Comparison of ENCODE assay signal across 8 cellular contexts in genomic region chr17:53032861-53033271, GRCh38.
DNase-seq lines count a peak whose midpoint lies in the region; ATAC-seq and TF ChIP-seq lines count a peak whose summit lies in the region.

No MANE protein-coding gene starts in this region.

- TF ChIP-seq RAD21 in SK-N-SH (IDR thresholded peaks at IDR 0.05; ENCODE audit: low read length): peak; percentile 91

- TF ChIP-seq CTCF in SK-N-SH (IDR thresholded peaks at IDR 0.05): peak; percentile 48
- peak; percentile 40 for TF ChIP-seq CTCF in fibroblast of pulmonary artery (IDR thresholded peaks at IDR 0.05; ENCODE audit: low read length, missing control alignments)
- peak; percentile 33 to 98 (median 79) for TF ChIP-seq CTCF in thyroid gland (IDR thresholded peaks at IDR 0.05)

- no peaks in the 10 kb centered on the region for H3K9me3 ChIP-seq in SK-N-SH
- no peaks in the 10 kb centered on the region for H3K9me3 ChIP-seq in NT2/D1 (ENCODE audit: insufficient read depth, low read length)
- H3K9me3 ChIP-seq in thyroid gland: no peaks in the 10 kb centered on the region

- H3K27me3 ChIP-seq in SK-N-SH (ENCODE audit: insufficient read depth) (no peaks in the 10 kb centered on the region), NT2/D1 (ENCODE audit: insufficient read depth, insufficient read length) (no peaks in the 10 kb centered on the region), thyroid gland (no peaks in the 10 kb centered on the region)

- H3K9ac ChIP-seq in SK-N-SH: no peak overlapping the region
- H3K9ac ChIP-seq in NT2/D1 (ENCODE audit: insufficient read length, low read depth): no peak overlapping the region

- no peaks in the 10 kb centered on the region for H3K9me2 ChIP-seq in SK-N-SH

- POLR2A ChIA-PET in SK-N-SH (lab: Yijun Ruan, JAX): no interaction called here

- no peaks in the 10 kb centered on the region for H3K36me3 ChIP-seq in SK-N-SH (replicated peaks in 1 of 2; ENCODE audit: control insufficient read depth in 1 of 2, insufficient read depth in 2 of 2, low read length in 1 of 2)
- H3K36me3 ChIP-seq in NT2/D1 (ENCODE audit: insufficient read depth, insufficient read length, low read length): no peaks in the 10 kb centered on the region
- no peaks in the 10 kb centered on the region for H3K36me3 ChIP-seq in thyroid gland

- no peak overlapping the region for H3K4me3 ChIP-seq in SK-N-SH (ENCODE audit: low read depth in 2 of 2, low read length in 1 of 2)
- H3K4me3 ChIP-seq in NT2/D1 (ENCODE audit: insufficient read length, low read depth): no peak overlapping the region
- H3K4me3 ChIP-seq in fibroblast of pulmonary artery (replicated peaks; ENCODE audit: low read depth, low read length): no peak overlapping the region
- H3K4me3 ChIP-seq in thyroid gland (replicated peaks in 1 of 3): no peak overlapping the region

- DNase-seq in SK-N-SH (peak; percentile 21), NT2/D1 (ENCODE audit: low read depth, low spot score) (peak; percentile 84), fibroblast of pulmonary artery (ENCODE audit: low read depth) (peak; percentile 76), thyroid gland (peak; percentile 71 to 76), GM19240 (ENCODE audit: insufficient read length, low spot score) (no peak)

- H3K79me2 ChIP-seq in SK-N-SH (ENCODE audit: insufficient read depth): no peaks in the 10 kb centered on the region

- H4K20me1 ChIP-seq in SK-N-SH (ENCODE audit: insufficient read depth): no peaks in the 10 kb centered on the region

- H3K4me2 ChIP-seq in SK-N-SH: no peak overlapping the region

- no peaks in the 10 kb centered on the region for H3F3A ChIP-seq in SK-N-SH (replicated peaks; ENCODE audit: insufficient read depth)

- CTCF ChIA-PET in SK-N-SH (lab: Yijun Ruan, JAX): interaction anchor here (0.6 to 2.4 kb wide), 13 partner anchors 9 to 1858 kb away, joined by 3 to 17 read pairs (median 4); no protein-coding TSS in a partner anchor

- intact Hi-C loops in thyroid gland (cut with DNase I): loop anchor here (10.0 kb wide), 1 partner anchor 1862 kb away; no protein-coding TSS in a partner anchor

- H3K27ac ChIP-seq in SK-N-SH (ENCODE audit: low read depth in 2 of 2, low read length in 1 of 2): no peak overlapping the region
- no peak overlapping the region for H3K27ac ChIP-seq in thyroid gland

- H2AFZ ChIP-seq in SK-N-SH (ENCODE audit: low read depth): no peak overlapping the region

- 21% methylated on average over 3 of the region's 3 CpGs for WGBS in SK-N-SH (ENCODE audit: low lambda C conversion rate)
- 2 to 5% methylated on average over 3 of the region's 3 CpGs for WGBS in thyroid gland, 2 donors

- no peak for TF ChIP-seq POLR2A in thyroid gland (IDR thresholded peaks at IDR 0.05)

- TF ChIP-seq EP300 in SK-N-SH (IDR thresholded peaks at IDR 0.05; ENCODE audit: borderline replicate concordance in 1 of 2, low read depth in 1 of 2, low read length in 1 of 2): no peak

- H3K4me1 ChIP-seq in SK-N-SH (ENCODE audit: control insufficient read depth in 1 of 2, insufficient read depth in 2 of 2, low read depth in 1 of 2, low read length in 1 of 2): peaks cover 0 to 2% of the 10 kb centered on the region in 2 experiments; a peak in 1 of 4 replicates
- H3K4me1 ChIP-seq in NT2/D1 (ENCODE audit: insufficient read depth, insufficient read length): no peaks in the 10 kb centered on the region
- H3K4me1 ChIP-seq in thyroid gland: no peaks in the 10 kb centered on the region

- ATAC-seq in SK-N-SH treated with all-trans-retinoic acid at 6 μM for 48 hours: no peak
- no peak for ATAC-seq in GM21723 (IDR thresholded peaks at IDR 0.05; ENCODE audit: unreplicated experiment)
- ATAC-seq in HG03378 (IDR thresholded peaks at IDR 0.05; ENCODE audit: unreplicated experiment): no peak

TF ChIP-seq in SK-N-SH, 30 proteins besides CTCF, POLR2A, EP300 and RAD21:
- TF ChIP-seq RCOR1 (IDR thresholded peaks at IDR 0.05; ENCODE audit: low read length) (0 out of 2 replicates have a peak, but pooled peaks have one; percentile 2), MEF2A (IDR thresholded peaks at IDR 0.05; ENCODE audit: borderline replicate concordance, low read depth) (no peak), SMC3 (IDR thresholded peaks at IDR 0.05; ENCODE audit: low read depth, low read length) (peak; percentile 69)

TF ChIP-seq in SK-N-SH treated with all-trans-retinoic acid at 6 μM for 48 hours, 23 proteins besides CTCF, POLR2A, EP300 and RAD21:
- TF ChIP-seq ZNF70 (CRISPR knock-in tag; IDR thresholded peaks at IDR 0.05) (no peak), OSR1 (CRISPR knock-in tag; IDR thresholded peaks at IDR 0.05) (no peak)
